ENCODE assay signal across 21 cellular contexts in the genomic region with DNA sequence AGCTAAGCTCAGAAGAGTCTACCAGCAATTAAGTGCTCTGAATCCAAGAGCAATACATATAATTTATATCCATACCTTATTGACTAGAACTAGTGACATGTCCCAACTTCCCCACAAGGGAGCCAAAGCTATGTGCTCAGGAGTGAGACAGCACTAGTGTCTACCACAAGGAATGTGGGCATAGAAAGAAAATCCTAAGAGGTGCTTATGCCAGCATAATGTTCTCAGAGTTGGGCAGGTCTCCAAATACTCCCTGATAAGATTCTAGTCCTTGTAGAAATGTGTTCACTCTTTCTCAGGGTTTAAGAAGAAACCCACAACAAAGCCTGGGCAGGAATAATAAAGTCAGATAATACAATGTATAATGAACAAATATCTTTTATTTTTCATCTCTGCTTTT.
A peak's percentile ranks its signal among the peaks of the same experiment; 100 is the strongest.
DNase-seq lines count a peak whose midpoint lies in the region; ATAC-seq and TF ChIP-seq lines count a peak whose summit lies in the region.
"Had no signal": no experiment of that assay in that cellular context is flagged by ENCODE, and none has a peak within 500 bp of the region (broad histone marks: within the 10 kb centered on the region; RNA-seq: fewer than 3 reads in every experiment).

No MANE protein-coding gene starts in this region.

- in situ Hi-C loops in GM13977 (cut with MboI; ENCODE audit: low pct_unique_long_range_greater_than_20kb, low sequenced_read_pairs, unreplicated experiment): no loop called here

- intact Hi-C loops in left ventricle myocardium superior (cut with micrococcal nuclease) (no loop called here), cardiac septum (cut with DNase I) (no loop called here)

- no peak for TF ChIP-seq CTCF in GM13977 (IDR thresholded peaks at IDR 0.05; ENCODE audit: extremely low read depth, insufficient read depth, missing control alignments)

- no peak for DNase-seq in left ventricle myocardium superior
- no peak for DNase-seq in cardiac septum (ENCODE audit: low spot score)
- DNase-seq in glomerular visceral epithelial cell (ENCODE audit: extremely low spot score): peak; percentile 11
- peak; percentile 10 for DNase-seq in myocyte (ENCODE audit: low read depth)
- no peak for DNase-seq in NCI-H69 (lab: John Stamatoyannopoulos, UW)
- DNase-seq in NOMO-1 treated with dmso at 0.1 percent for 144 hours (lab: John Stamatoyannopoulos, UW; ENCODE audit: unreplicated experiment): no peak
- DNase-seq in GM13977 (ENCODE audit: low spot score): no peak
- DNase-seq: BE2C; CD4-positive, CD25-positive, alpha-beta regulatory T cell; COR-L47; DMS 273 treated with DMSO at 0.1 percent for 48 hours; DND-41; HCEC 1CT; Kasumi-1; NCI-H1105; NCI-H2081 treated with DMSO at 0.1 percent for 48 hours; NCI-H748 treated with DMSO at 0.1 percent for 48 hours; NK-92 treated with Interleukin-12 subunit alpha and Interleukin-12 subunit beta, amount 100 ng/mL, for 24 hours; OCI-M1; SIG-M5 had no signal

- peak; percentile 55 for ATAC-seq in left ventricle myocardium superior
- ATAC-seq: GM23338 had no signal

Comparison
In these comparisons a context has a peak if more than half of its experiments do, and no peak if none do; other contexts are left out.
1. DNase-seq: peak in glomerular visceral epithelial cell (single experiment) and myocyte (single experiment); none in left ventricle myocardium superior (single experiment), cardiac septum (single experiment), NCI-H69 (single experiment), NOMO-1 treated with dmso at 0.1 percent for 144 hours (single experiment) and GM13977 (single experiment).